Comparison of ENCODE assay signal across 24 cellular contexts in the genomic region with DNA sequence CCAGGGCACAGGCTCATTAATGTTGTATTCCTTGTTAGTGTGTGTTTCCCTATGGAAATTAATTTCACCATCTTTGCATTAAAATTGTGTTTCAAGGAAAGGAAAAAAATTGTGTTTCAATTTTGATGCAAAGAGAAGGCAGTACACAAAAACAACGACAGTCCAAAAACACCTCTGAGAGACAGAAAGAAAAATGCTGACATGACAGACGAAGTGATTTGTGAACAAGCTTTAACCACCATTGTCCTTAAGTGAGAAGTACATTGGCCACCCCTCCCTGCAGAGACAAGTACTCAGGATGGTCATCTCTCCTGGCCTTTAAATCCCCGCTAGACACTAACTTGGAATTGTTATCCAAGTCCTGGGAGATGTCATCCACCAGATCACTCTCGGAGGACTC. TPM values are rescaled to one million over a fixed set of nuclear protein-coding genes. Genes with fewer than 3 reads are reported as not detected.
DNase-seq lines count a peak whose midpoint lies in the region; ATAC-seq, FAIRE-seq and TF ChIP-seq lines count a peak whose summit lies in the region.
"Had no signal": no experiment of that assay in that cellular context is flagged by ENCODE, and none has a peak within 500 bp of the region (broad histone marks: within the 10 kb centered on the region; RNA-seq: fewer than 3 reads in every experiment).

No MANE protein-coding gene starts in this region.

- peaks cover 19% of the 10 kb centered on the region for H3K4me1 Mint-ChIP-seq in GM23338
- H3K4me1 Mint-ChIP-seq in activated naive CD4-positive, alpha-beta T cell treated with anti-CD3 and anti-CD28 coated beads for 36 hours (ENCODE audit: low read depth), result no peaks in the 10 kb centered on the region

- H2BK15ac ChIP-seq in neuronal stem cell (ENCODE audit: low read length), result no peak overlapping the region

- no peak for DNase-seq in A549 (ENCODE audit: low read depth in 1 of 2, low spot score in 1 of 2)
- no peak for DNase-seq in GM23338 (ENCODE audit: low spot score)
- DNase-seq in K562 (ENCODE audit: extremely low read depth in 1 of 4, low spot score in 3 of 4), result no peak
- no peak for DNase-seq in neuronal stem cell (ENCODE audit: low spot score)
- no peak for DNase-seq in foreskin keratinocyte
- no peak for DNase-seq in activated naive CD4-positive, alpha-beta T cell treated with anti-CD3 and anti-CD28 coated beads for 36 hours
- DNase-seq in HEK293T (ENCODE audit: extremely low spot score), result no peak
- DNase-seq: 8988T; AML-193; Caco-2; Calu3; CD4-positive, alpha-beta T cell; CD8-positive, alpha-beta T cell; DMS79 treated with DMSO at 0.1 percent for 48 hours; GF-D8 had no signal

- no peaks in the 10 kb centered on the region; the same call in 2 of the 3 replicates for H3K9me3 Mint-ChIP-seq in GM23338
- H3K9me3 Mint-ChIP-seq in activated naive CD4-positive, alpha-beta T cell treated with anti-CD3 and anti-CD28 coated beads for 36 hours, result no peaks in the 10 kb centered on the region
- H3K9me3 Mint-ChIP-seq: CD4-positive, alpha-beta T cell; CD8-positive, alpha-beta T cell had no signal

- POLR2A ChIA-PET in A549 (lab: Yijun Ruan, JAX), result no interaction called here
- POLR2A ChIA-PET in K562 (lab: Yijun Ruan, JAX), result no interaction called here
- POLR2A ChIA-PET in HEK293T (lab: Yijun Ruan, JAX), result no interaction called here

- CTCF ChIA-PET in A549 (lab: Yijun Ruan, JAX) (no interaction called here), K562 (lab: Yijun Ruan, JAX; ENCODE audit: low intra/inter-chr PET ratio) (no interaction called here), HEK293T (lab: Yijun Ruan, JAX) (no interaction called here)
- CTCF ChIA-PET in activated naive CD4-positive, alpha-beta T cell treated with anti-CD3 and anti-CD28 coated beads for 36 hours (lab: Charles Lee), result interaction anchor here (0.7 kb wide), 1 partner anchor 21 kb away, joined by 4 read pairs; no protein-coding TSS in a partner anchor

- TF ChIP-seq CTCF in A549 (IDR thresholded peaks at IDR 0.05) (no peak), GM23338 (conservative IDR thresholded peaks at IDR 0.05; ENCODE audit: low read depth in 2 of 2) (no peak), K562 (IDR thresholded peaks at IDR 0.05 in 2 of 3, conservative IDR thresholded peaks at IDR 0.05 in 1 of 3; ENCODE audit: insufficient read depth in 2 of 3, low read depth in 1 of 3, low read length in 3 of 3) (no peak), foreskin keratinocyte (conservative IDR thresholded peaks at IDR 0.05) (no peak)

- no peak overlapping the region for H2BK120ac ChIP-seq in neuronal stem cell (ENCODE audit: low read depth, low read length)

- H2AFZ ChIP-seq in GM23338 (peak overlapping the region; percentile 4), K562 (ENCODE audit: low read depth, low read length) (no peak overlapping the region), neuronal stem cell (ENCODE audit: low read length) (no peak overlapping the region)

- no peak overlapping the region for H4K91ac ChIP-seq in neuronal stem cell (ENCODE audit: low read depth, low read length, poor library complexity)

- FAIRE-seq in A549 (lab: Jason Lieb, UNC), result no peak
- FAIRE-seq in K562 (lab: Jason Lieb, UNC), result no peak
- FAIRE-seq: A204.1, D721Med, G401.6, GM12891, GM19239 had no signal

- no TSS peak for BruUV-seq in K562 (replicated peaks; lab: Mats Ljungman, UMichigan)

- in situ Hi-C loops in K562 (cut with MboI), result no loop called here

- H3K4me1 ChIP-seq in A549 (no peaks in the 10 kb centered on the region), GM23338 (ENCODE audit: insufficient read depth) (0 out of 2 replicates have a peak, but pooled peaks cover 11% of the 10 kb centered on the region), K562 (replicated peaks in 1 of 2; ENCODE audit: control insufficient read depth in 2 of 2, insufficient read depth in 2 of 2, low read length in 2 of 2) (no peaks in the 10 kb centered on the region), neuronal stem cell (ENCODE audit: control insufficient read depth in 2 of 2, insufficient read depth in 1 of 2, low read depth in 1 of 2, low read length in 2 of 2) (no peaks in the 10 kb centered on the region), foreskin keratinocyte (no peaks in the 10 kb centered on the region)
- H3K4me1 ChIP-seq: Caco-2 had no signal

- no peak overlapping the region for H3K9ac ChIP-seq in K562 (ENCODE audit: insufficient read depth in 1 of 2, low read depth in 2 of 2, low read length in 2 of 2)
- peak overlapping the region; percentile 53 for H3K9ac ChIP-seq in neuronal stem cell (ENCODE audit: low read depth, low read length, poor library complexity)
- H3K9ac ChIP-seq: BLaER1 treated with 17β-estradiol and CSF1 and Interleukin-3, amounts not matched to agents 10 nM and 100 nM had no signal

- H3K14ac ChIP-seq in neuronal stem cell (ENCODE audit: low read length), result no peak overlapping the region

- H3K9me1 ChIP-seq in K562 (ENCODE audit: control insufficient read depth, insufficient read depth, low read length), result no peaks in the 10 kb centered on the region

- no peaks in the 10 kb centered on the region for H3K36me3 Mint-ChIP-seq in GM23338 (ENCODE audit: low read depth)
- no peaks in the 10 kb centered on the region for H3K36me3 Mint-ChIP-seq in activated naive CD4-positive, alpha-beta T cell treated with anti-CD3 and anti-CD28 coated beads for 36 hours (ENCODE audit: low read depth)
- H3K36me3 Mint-ChIP-seq: CD8-positive, alpha-beta T cell had no signal

- H3K23ac ChIP-seq in neuronal stem cell (ENCODE audit: low read depth, low read length, poor library complexity), result no peak overlapping the region

- H3K4me3 ChIP-seq in A549, result no peak overlapping the region
- no peak overlapping the region for H3K4me3 ChIP-seq in GM23338
- H3K4me3 ChIP-seq in K562, result no peak overlapping the region
- no peak overlapping the region for H3K4me3 ChIP-seq in neuronal stem cell (ENCODE audit: low read length in 2 of 2)
- H3K4me3 ChIP-seq: BLaER1 treated with 17β-estradiol and CSF1 and Interleukin-3, amounts not matched to agents 10 nM and 100 nM had no signal

- no peak overlapping the region for H2BK5ac ChIP-seq in neuronal stem cell (ENCODE audit: low read length)

- TF ChIP-seq POLR2A in A549 (IDR thresholded peaks at IDR 0.05; ENCODE audit: low read length) (no peak), K562 (conservative IDR thresholded peaks at IDR 0.05) (no peak)

- H4K8ac ChIP-seq in neuronal stem cell (ENCODE audit: low read depth, low read length), result no peak overlapping the region

- no peaks in the 10 kb centered on the region for H3K9me2 ChIP-seq in GM23338 (ENCODE audit: insufficient read depth)

- H3K27ac ChIP-seq in A549 (no peak overlapping the region), GM23338 (ENCODE audit: low read depth) (no peak overlapping the region), K562 (ENCODE audit: extremely low read depth, low read depth, low read length) (no peak overlapping the region), neuronal stem cell (replicated peaks; ENCODE audit: low read length) (no peak overlapping the region), foreskin keratinocyte (no peak overlapping the region)
- H3K27ac ChIP-seq: BLaER1 treated with 17β-estradiol and CSF1 and Interleukin-3, amounts not matched to agents 10 nM and 100 nM; C4-2B had no signal

- H3K36me3 ChIP-seq in GM23338 (ENCODE audit: insufficient read depth) (no peaks in the 10 kb centered on the region), K562 (ENCODE audit: control insufficient read depth, insufficient read depth, low read length) (no peaks in the 10 kb centered on the region), neuronal stem cell (replicated peaks in 1 of 2; ENCODE audit: control insufficient read depth in 2 of 2, insufficient read depth in 2 of 2, low read length in 2 of 2) (no peaks in the 10 kb centered on the region)
- H3K36me3 ChIP-seq: BLaER1 treated with 17β-estradiol and CSF1 and Interleukin-3, amounts not matched to agents 10 nM and 100 nM had no signal

- no peak overlapping the region for H2BK12ac ChIP-seq in neuronal stem cell (ENCODE audit: low read length)

- H2AK5ac ChIP-seq in neuronal stem cell (ENCODE audit: low read depth, low read length), result no peak overlapping the region

- TF ChIP-seq RAD21 in A549 (conservative IDR thresholded peaks at IDR 0.05 in 1 of 2, IDR thresholded peaks at IDR 0.05 in 1 of 2) (no peak), K562 (CRISPR knock-in tag; conservative IDR thresholded peaks at IDR 0.05 in 1 of 2, IDR thresholded peaks at IDR 0.05 in 1 of 2) (no peak)

- intact Hi-C loops in K562 (cut with micrococcal nuclease), result no loop called here
- intact Hi-C loops in activated naive CD4-positive, alpha-beta T cell treated with anti-CD3 and anti-CD28 coated beads for 36 hours (cut with micrococcal nuclease), result no loop called here

- no peak for TF ChIP-seq EP300 in A549 (IDR thresholded peaks at IDR 0.05)
- TF ChIP-seq EP300 in K562 (IDR thresholded peaks at IDR 0.05; ENCODE audit: low read length), result no peak

- H3K27me3 ChIP-seq in GM23338 (ENCODE audit: insufficient read depth) (no peaks in the 10 kb centered on the region), K562 (ENCODE audit: control insufficient read depth in 2 of 2, insufficient read depth in 2 of 2, low read length in 2 of 2) (peaks cover 30 to 32% of the 10 kb centered on the region in 2 experiments; a peak in 4 of 5 replicates), neuronal stem cell (ENCODE audit: control insufficient read depth in 3 of 3, insufficient read depth in 3 of 3, low read depth in 1 of 3, low read length in 3 of 3) (no peaks in the 10 kb centered on the region), foreskin keratinocyte (no peaks in the 10 kb centered on the region)
- H3K27me3 ChIP-seq: BLaER1 treated with 17β-estradiol and CSF1 and Interleukin-3, amounts not matched to agents 10 nM and 100 nM had no signal

- WGBS in A549 (ENCODE audit: missing lambda C conversion rate), result 83% methylated on average over 4 of the region's 4 CpGs
- WGBS in K562 (ENCODE audit: insufficient coverage, low coverage, missing lambda C conversion rate), result 0% methylated on average over 4 of the region's 4 CpGs
- WGBS in neuronal stem cell (ENCODE audit: extremely low coverage in 2 of 2, insufficient read length in 2 of 2, insufficient replicate concordance in 1 of 2), 2 donors, result no CpG with 5 or more reads among the region's 4 CpGs

- H3K79me1 ChIP-seq in neuronal stem cell (ENCODE audit: low read depth, low read length), result no peaks in the 10 kb centered on the region

- H3K4me2 ChIP-seq in A549 (no peak overlapping the region), GM23338 (no peak overlapping the region), K562 (ENCODE audit: insufficient read depth, low read length) (no peak overlapping the region), neuronal stem cell (ENCODE audit: insufficient read depth, low read length, poor library complexity, severe bottlenecking) (no peak overlapping the region)

- no peak overlapping the region for H3K27ac Mint-ChIP-seq in GM23338
- H3K27ac Mint-ChIP-seq in activated naive CD4-positive, alpha-beta T cell treated with anti-CD3 and anti-CD28 coated beads for 36 hours, result no peak overlapping the region
- H3K27ac Mint-ChIP-seq: B cell; CD4-positive, alpha-beta T cell; CD8-positive, alpha-beta T cell had no signal

- H3K79me2 ChIP-seq in GM23338 (replicated peaks; ENCODE audit: insufficient read depth) (no peaks in the 10 kb centered on the region), K562 (ENCODE audit: control insufficient read depth, insufficient read depth, low read length) (no peaks in the 10 kb centered on the region)

- H4K20me1 ChIP-seq in GM23338 (replicated peaks; ENCODE audit: insufficient read depth) (no peaks in the 10 kb centered on the region), K562 (replicated peaks; ENCODE audit: control insufficient read depth, insufficient read depth, low read length) (no peaks in the 10 kb centered on the region; the same call in 1 of the 2 replicates)
- H4K20me1 ChIP-seq: BLaER1 treated with 17β-estradiol and CSF1 and Interleukin-3, amounts not matched to agents 10 nM and 100 nM had no signal

- H3K4me3 Mint-ChIP-seq in GM23338, result no peak overlapping the region
- H3K4me3 Mint-ChIP-seq in activated naive CD4-positive, alpha-beta T cell treated with anti-CD3 and anti-CD28 coated beads for 36 hours, result no peak overlapping the region
- H3K4me3 Mint-ChIP-seq: B cell; CD4-positive, alpha-beta T cell; CD8-positive, alpha-beta T cell had no signal

- H3F3A ChIP-seq in GM23338 (replicated peaks; ENCODE audit: low read depth), result no peaks in the 10 kb centered on the region

- peaks cover 11% of the 10 kb centered on the region for H3K27me3 Mint-ChIP-seq in GM23338 (ENCODE audit: insufficient read depth, low read depth, poor library complexity)
- H3K27me3 Mint-ChIP-seq in activated naive CD4-positive, alpha-beta T cell treated with anti-CD3 and anti-CD28 coated beads for 36 hours (ENCODE audit: low read depth), result no peaks in the 10 kb centered on the region
- H3K27me3 Mint-ChIP-seq: B cell had no signal

- no peaks in the 10 kb centered on the region for H3K9me3 ChIP-seq in A549
- H3K9me3 ChIP-seq in K562 (replicated peaks; ENCODE audit: control insufficient read depth, insufficient read depth, low read depth, low read length), result no peaks in the 10 kb centered on the region
- H3K9me3 ChIP-seq in neuronal stem cell (replicated peaks in 1 of 2; ENCODE audit: control insufficient read depth in 2 of 2, insufficient read depth in 1 of 2, low read depth in 1 of 2, low read length in 2 of 2), result no peaks in the 10 kb centered on the region
- H3K9me3 ChIP-seq: Caco-2 had no signal

- ATAC-seq in A549 (no peak), GM23338 (no peak), K562 (no peak), foreskin keratinocyte (no peak), HG03520 (IDR thresholded peaks at IDR 0.05; ENCODE audit: unreplicated experiment) (no peak)
- ATAC-seq: CD8-positive, alpha-beta T cell had no signal

- no peak overlapping the region for H3K18ac ChIP-seq in neuronal stem cell (ENCODE audit: low read length)

- H3K4ac ChIP-seq in neuronal stem cell (ENCODE audit: low read length), result no peak overlapping the region

RNA-seq across cellular contexts. Expression of gene MTMR10, which starts 50.2 kb away (rescaled TPM):
- polyA plus RNA-seq in A549 (2011; rRNA removed), result 19.3 and 23.1 TPM in 2 replicates
- 4.1 and 5.1 TPM in 2 replicates for polyA plus RNA-seq in A549 (2012; cell fraction: cytosol; rRNA removed)
- 3.7 and 5.8 TPM in 2 replicates for polyA plus RNA-seq in A549 (2012; cell fraction: nucleus; rRNA removed)
- 11.5 to 11.9 TPM (median 11.6 TPM) in 3 replicates for polyA plus RNA-seq in A549 (2017; fragmentation: RNase III; extraction: RNeasy Plus Mini Kit Qiagen cat#74134 plus additional on column Dnase treatment)
- 12.2 and 13.2 TPM in 2 replicates for polyA minus RNA-seq in A549 (2011; rRNA and poly(A)+ RNA removed)
- 10.9 and 11.3 TPM in 2 replicates for total RNA-seq in GM23338 (2014; rRNA removed; shearing (Covaris generic))
- 3.6 and 4.3 TPM in 2 replicates for polyA plus RNA-seq in GM23338 (2016; fragmentation: Nextera tagmentation; extraction: Ambion mirVana)
- total RNA-seq in K562 (2011; cell fraction: chromatin; rRNA removed; ENCODE audit: low replicate concordance), result 14.0 and 34.0 TPM in 2 replicates
- total RNA-seq in K562 (2011; cell fraction: nucleolus; rRNA removed), result 9.2 and 9.6 TPM in 2 replicates
- total RNA-seq in K562 (2011; cell fraction: nucleoplasm; rRNA removed), result 14.1 and 22.3 TPM in 2 replicates
- 3.4 and 3.9 TPM in 2 replicates for total RNA-seq in K562 (2014; rRNA removed)
- 4.8 and 6.1 TPM in 2 replicates for total RNA-seq in K562 (2014; rRNA removed; fragmentation: Illumina TruSeq; extraction: Trizol)
- total RNA-seq in K562 (2015; rRNA removed; fragmentation: Illumina TruSeq; extraction: Trizol), result 6.3 and 6.8 TPM in 2 replicates
- 6.4 and 6.6 TPM in 2 replicates for total RNA-seq in K562 (2021)
- polyA plus RNA-seq in K562 (2011; rRNA removed), result 4.8 and 5.7 TPM in 2 replicates
- 0.91 and 2.4 TPM in 2 replicates for polyA plus RNA-seq in K562 (2011; cell fraction: cytosol; rRNA removed)
- polyA plus RNA-seq in K562 (2011; cell fraction: nucleus; rRNA removed), result 9.6 and 12.8 TPM in 2 replicates
- polyA plus RNA-seq in K562 (2012), result 3.3 and 4.7 TPM in 2 replicates
- polyA plus RNA-seq in K562 (2014; fragmentation: Illumina TruSeq; extraction: Trizol), result 5.4 and 5.7 TPM in 2 replicates
- polyA plus RNA-seq in K562 (2014; fragmentation: Nextera tagmentation; extraction: Ambion mirVana), result 1 to 10 TPM; 1.6 to 1.8 TPM
- 3.5 and 4.0 TPM in 2 replicates for polyA plus RNA-seq in K562 (2014; rRNA removed)
- 10.5 and 12.9 TPM in 2 replicates for polyA minus RNA-seq in K562 (2011; rRNA and poly(A)+ RNA removed)
- polyA minus RNA-seq in K562 (2011; cell fraction: cytosol; rRNA and poly(A)+ RNA removed), result 2.9 and 5.3 TPM in 2 replicates
- polyA minus RNA-seq in K562 (2011; cell fraction: nucleus; rRNA and poly(A)+ RNA removed), result 11.6 and 17.3 TPM in 2 replicates
- 7.8 TPM for polyA plus RNA-seq in neuronal stem cell (2013, experiment 1 of 2)
- polyA plus RNA-seq in neuronal stem cell (2013, experiment 2 of 2), result 7.9 TPM
- 11.5 and 13.8 TPM in 2 replicates for total RNA-seq in foreskin keratinocyte
- 2.7 and 3.9 TPM in 2 replicates for polyA plus RNA-seq in foreskin keratinocyte
- 10 to 100 TPM in 1 of 2 experiments, 1 to 10 TPM in 1; 9.7 to 10.5 TPM for total RNA-seq in activated naive CD4-positive, alpha-beta T cell treated with anti-CD3 and anti-CD28 coated beads for 36 hours

RNA-seq across cellular contexts. Expression of gene TRPM1, which starts 59.9 kb away (rescaled TPM):
- polyA plus RNA-seq in A549 (2011; rRNA removed) (not detected in 2 replicates), A549 (2017; fragmentation: RNase III; extraction: RNeasy Plus Mini Kit Qiagen cat#74134 plus additional on column Dnase treatment) (not detected in 3 replicates), GM23338 (2016; fragmentation: Nextera tagmentation; extraction: Ambion mirVana) (0.17 and 0.19 TPM in 2 replicates), K562 (2011; rRNA removed) (0.01 TPM in 1 of 2 replicates, not detected in the other), K562 (2014; fragmentation: Illumina TruSeq; extraction: Trizol) (0.03 TPM in 1 of 2 replicates, not detected in the other), K562 (2014; fragmentation: Nextera tagmentation; extraction: Ambion mirVana) (under 1 TPM; 0.03 to 0.06 TPM), K562 (2014; rRNA removed) (0.01 TPM in 1 of 2 replicates, not detected in the other), foreskin keratinocyte (0.03 TPM in 1 of 2 replicates, not detected in the other)
- polyA plus RNA-seq in A549 (2012; cell fraction: cytosol; rRNA removed), result not detected in 2 replicates
- not detected in 2 replicates for polyA plus RNA-seq in A549 (2012; cell fraction: nucleus; rRNA removed)
- polyA minus RNA-seq in A549 (2011; rRNA and poly(A)+ RNA removed), result not detected in 2 replicates
- not detected in 2 replicates for total RNA-seq in GM23338 (2014; rRNA removed; shearing (Covaris generic))
- total RNA-seq in K562 (2011; cell fraction: chromatin; rRNA removed; ENCODE audit: low replicate concordance), result 0.07 TPM in 1 of 2 replicates, not detected in the other
- not detected in 2 replicates for total RNA-seq in K562 (2011; cell fraction: nucleolus; rRNA removed)
- not detected in 2 replicates for total RNA-seq in K562 (2011; cell fraction: nucleoplasm; rRNA removed)
- total RNA-seq in K562 (2014; rRNA removed) (not detected in 2 replicates), K562 (2014; rRNA removed; fragmentation: Illumina TruSeq; extraction: Trizol) (0.03 TPM in 1 of 2 replicates, not detected in the other), K562 (2015; rRNA removed; fragmentation: Illumina TruSeq; extraction: Trizol) (0.04 TPM in 1 of 2 replicates, not detected in the other), K562 (2021) (not detected in 2 replicates), foreskin keratinocyte (not detected in 2 replicates)
- 0.01 TPM in 1 of 2 replicates, not detected in the other for polyA plus RNA-seq in K562 (2011; cell fraction: cytosol; rRNA removed)
- polyA plus RNA-seq in K562 (2011; cell fraction: nucleus; rRNA removed), result not detected in 2 replicates
- polyA plus RNA-seq in K562 (2012), result 0.01 and 0.06 TPM in 2 replicates
- polyA minus RNA-seq in K562 (2011; rRNA and poly(A)+ RNA removed), result not detected in 2 replicates
- not detected in 2 replicates for polyA minus RNA-seq in K562 (2011; cell fraction: cytosol; rRNA and poly(A)+ RNA removed)
- not detected in 2 replicates for polyA minus RNA-seq in K562 (2011; cell fraction: nucleus; rRNA and poly(A)+ RNA removed)
- polyA plus RNA-seq in neuronal stem cell (2013, experiment 1 of 2), result not detected
- not detected for polyA plus RNA-seq in neuronal stem cell (2013, experiment 2 of 2)
- not detected for total RNA-seq in activated naive CD4-positive, alpha-beta T cell treated with anti-CD3 and anti-CD28 coated beads for 36 hours
- total RNA-seq: B cell; Caco-2; Calu3; CD4-positive, alpha-beta T cell; CD8-positive, alpha-beta T cell had no signal

Comparison
In these comparisons a context has a peak if more than half of its experiments do, and no peak if none do; other contexts are left out.
1. Of the 35 proteins assayed by ChIP-seq in both K562 and A549: peak only in K562: none; only in A549: none; in both: MAFK; in neither: 34.